ENCODE assay signal across 1 cellular context in genomic region chr19:21197589-21198295, GRCh38.
A peak's percentile ranks its signal among the peaks of the same experiment; 100 is the strongest.
TF ChIP-seq lines count a peak whose summit lies in the region.

No MANE protein-coding gene starts in this region.

TF ChIP-seq in K562, 482 proteins besides CTCF, POLR2A, EP300 and RAD21 (continued from another document and continues in another):
- TF ChIP-seq FOXM1 (IDR thresholded peaks at IDR 0.05; ENCODE audit: low read depth) (peak; percentile 78), FOXM1 (CRISPR knock-in tag; IDR thresholded peaks at IDR 0.05; ENCODE audit: low read depth) (no peak), DDX20 (tag; IDR thresholded peaks at IDR 0.05; ENCODE audit: low read depth) (no peak), ELK3 (CRISPR knock-in tag; IDR thresholded peaks at IDR 0.05) (no peak), DIDO1 (tag; IDR thresholded peaks at IDR 0.05; ENCODE audit: low read depth) (no peak), ZNF609 (CRISPR knock-in tag; IDR thresholded peaks at IDR 0.05; ENCODE audit: borderline replicate concordance) (no peak), CREB3L1 (IDR thresholded peaks at IDR 0.05; ENCODE audit: borderline replicate concordance, low read depth) (no peak), SNRNP70 (optimal IDR thresholded peaks at IDR 0.05; ENCODE audit: low read depth, low read length) (no peak), NRF1 (conservative IDR thresholded peaks at IDR 0.05 in 1 of 2, IDR thresholded peaks at IDR 0.05 in 1 of 2) (no peak), ZFP30 (CRISPR knock-in tag; IDR thresholded peaks at IDR 0.05; ENCODE audit: borderline replicate concordance) (no peak), RHOXF2B (CRISPR knock-in tag; conservative IDR thresholded peaks at IDR 0.05) (no peak), ETS2 (tag; IDR thresholded peaks at IDR 0.05; ENCODE audit: borderline replicate concordance, poor library complexity, severe bottlenecking) (no peak), CHD2 (IDR thresholded peaks at IDR 0.05; ENCODE audit: low read depth, low read length) (no peak), HDAC8 (tag; IDR thresholded peaks at IDR 0.05) (no peak), ZNF584 (CRISPR knock-in tag; IDR thresholded peaks at IDR 0.05; ENCODE audit: low read depth) (no peak), MAFK (IDR thresholded peaks at IDR 0.05; ENCODE audit: low read length) (no peak), NFE2 (IDR thresholded peaks at IDR 0.05; ENCODE audit: low read depth) (no peak), ZNF143 (CRISPR knock-in tag; IDR thresholded peaks at IDR 0.05) (no peak), TEAD1 (CRISPR knock-in tag; IDR thresholded peaks at IDR 0.05) (no peak), PHB2 (IDR thresholded peaks at IDR 0.05; ENCODE audit: low read depth) (0 out of 2 replicates have a peak, but pooled peaks have one; percentile 32), BCL6 (CRISPR knock-in tag; IDR thresholded peaks at IDR 0.05) (no peak), ZNF436 (CRISPR knock-in tag; IDR thresholded peaks at IDR 0.05) (no peak), ZNF133 (CRISPR knock-in tag; IDR thresholded peaks at IDR 0.05) (no peak)
- TF ChIP-seq, protein P1, sequence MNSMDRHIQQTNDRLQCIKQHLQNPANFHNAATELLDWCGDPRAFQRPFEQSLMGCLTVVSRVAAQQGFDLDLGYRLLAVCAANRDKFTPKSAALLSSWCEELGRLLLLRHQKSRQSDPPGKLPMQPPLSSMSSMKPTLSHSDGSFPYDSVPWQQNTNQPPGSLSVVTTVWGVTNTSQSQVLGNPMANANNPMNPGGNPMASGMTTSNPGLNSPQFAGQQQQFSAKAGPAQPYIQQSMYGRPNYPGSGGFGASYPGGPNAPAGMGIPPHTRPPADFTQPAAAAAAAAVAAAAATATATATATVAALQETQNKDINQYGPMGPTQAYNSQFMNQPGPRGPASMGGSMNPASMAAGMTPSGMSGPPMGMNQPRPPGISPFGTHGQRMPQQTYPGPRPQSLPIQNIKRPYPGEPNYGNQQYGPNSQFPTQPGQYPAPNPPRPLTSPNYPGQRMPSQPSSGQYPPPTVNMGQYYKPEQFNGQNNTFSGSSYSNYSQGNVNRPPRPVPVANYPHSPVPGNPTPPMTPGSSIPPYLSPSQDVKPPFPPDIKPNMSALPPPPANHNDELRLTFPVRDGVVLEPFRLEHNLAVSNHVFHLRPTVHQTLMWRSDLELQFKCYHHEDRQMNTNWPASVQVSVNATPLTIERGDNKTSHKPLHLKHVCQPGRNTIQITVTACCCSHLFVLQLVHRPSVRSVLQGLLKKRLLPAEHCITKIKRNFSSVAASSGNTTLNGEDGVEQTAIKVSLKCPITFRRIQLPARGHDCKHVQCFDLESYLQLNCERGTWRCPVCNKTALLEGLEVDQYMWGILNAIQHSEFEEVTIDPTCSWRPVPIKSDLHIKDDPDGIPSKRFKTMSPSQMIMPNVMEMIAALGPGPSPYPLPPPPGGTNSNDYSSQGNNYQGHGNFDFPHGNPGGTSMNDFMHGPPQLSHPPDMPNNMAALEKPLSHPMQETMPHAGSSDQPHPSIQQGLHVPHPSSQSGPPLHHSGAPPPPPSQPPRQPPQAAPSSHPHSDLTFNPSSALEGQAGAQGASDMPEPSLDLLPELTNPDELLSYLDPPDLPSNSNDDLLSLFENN (IDR thresholded peaks at IDR 0.05; ENCODE audit: low read depth in 2 of 2, low read length in 2 of 2), result peak in 1 of 2 experiments; percentile 41; a peak in 1 of 4 replicates
- TF ChIP-seq, protein P2, sequence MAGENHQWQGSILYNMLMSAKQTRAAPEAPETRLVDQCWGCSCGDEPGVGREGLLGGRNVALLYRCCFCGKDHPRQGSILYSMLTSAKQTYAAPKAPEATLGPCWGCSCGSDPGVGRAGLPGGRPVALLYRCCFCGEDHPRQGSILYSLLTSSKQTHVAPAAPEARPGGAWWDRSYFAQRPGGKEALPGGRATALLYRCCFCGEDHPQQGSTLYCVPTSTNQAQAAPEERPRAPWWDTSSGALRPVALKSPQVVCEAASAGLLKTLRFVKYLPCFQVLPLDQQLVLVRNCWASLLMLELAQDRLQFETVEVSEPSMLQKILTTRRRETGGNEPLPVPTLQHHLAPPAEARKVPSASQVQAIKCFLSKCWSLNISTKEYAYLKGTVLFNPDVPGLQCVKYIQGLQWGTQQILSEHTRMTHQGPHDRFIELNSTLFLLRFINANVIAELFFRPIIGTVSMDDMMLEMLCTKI (IDR thresholded peaks at IDR 0.05; ENCODE audit: partially characterized antibody), result no peak
- TF ChIP-seq, protein P3, sequence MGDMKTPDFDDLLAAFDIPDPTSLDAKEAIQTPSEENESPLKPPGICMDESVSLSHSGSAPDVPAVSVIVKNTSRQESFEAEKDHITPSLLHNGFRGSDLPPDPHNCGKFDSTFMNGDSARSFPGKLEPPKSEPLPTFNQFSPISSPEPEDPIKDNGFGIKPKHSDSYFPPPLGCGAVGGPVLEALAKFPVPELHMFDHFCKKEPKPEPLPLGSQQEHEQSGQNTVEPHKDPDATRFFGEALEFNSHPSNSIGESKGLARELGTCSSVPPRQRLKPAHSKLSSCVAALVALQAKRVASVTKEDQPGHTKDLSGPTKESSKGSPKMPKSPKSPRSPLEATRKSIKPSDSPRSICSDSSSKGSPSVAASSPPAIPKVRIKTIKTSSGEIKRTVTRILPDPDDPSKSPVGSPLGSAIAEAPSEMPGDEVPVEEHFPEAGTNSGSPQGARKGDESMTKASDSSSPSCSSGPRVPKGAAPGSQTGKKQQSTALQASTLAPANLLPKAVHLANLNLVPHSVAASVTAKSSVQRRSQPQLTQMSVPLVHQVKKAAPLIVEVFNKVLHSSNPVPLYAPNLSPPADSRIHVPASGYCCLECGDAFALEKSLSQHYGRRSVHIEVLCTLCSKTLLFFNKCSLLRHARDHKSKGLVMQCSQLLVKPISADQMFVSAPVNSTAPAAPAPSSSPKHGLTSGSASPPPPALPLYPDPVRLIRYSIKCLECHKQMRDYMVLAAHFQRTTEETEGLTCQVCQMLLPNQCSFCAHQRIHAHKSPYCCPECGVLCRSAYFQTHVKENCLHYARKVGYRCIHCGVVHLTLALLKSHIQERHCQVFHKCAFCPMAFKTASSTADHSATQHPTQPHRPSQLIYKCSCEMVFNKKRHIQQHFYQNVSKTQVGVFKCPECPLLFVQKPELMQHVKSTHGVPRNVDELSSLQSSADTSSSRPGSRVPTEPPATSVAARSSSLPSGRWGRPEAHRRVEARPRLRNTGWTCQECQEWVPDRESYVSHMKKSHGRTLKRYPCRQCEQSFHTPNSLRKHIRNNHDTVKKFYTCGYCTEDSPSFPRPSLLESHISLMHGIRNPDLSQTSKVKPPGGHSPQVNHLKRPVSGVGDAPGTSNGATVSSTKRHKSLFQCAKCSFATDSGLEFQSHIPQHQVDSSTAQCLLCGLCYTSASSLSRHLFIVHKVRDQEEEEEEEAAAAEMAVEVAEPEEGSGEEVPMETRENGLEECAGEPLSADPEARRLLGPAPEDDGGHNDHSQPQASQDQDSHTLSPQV (IDR thresholded peaks at IDR 0.05), result 0 out of 2 replicates have a peak, but pooled peaks have one; percentile 2
- TF ChIP-seq, protein P4, sequence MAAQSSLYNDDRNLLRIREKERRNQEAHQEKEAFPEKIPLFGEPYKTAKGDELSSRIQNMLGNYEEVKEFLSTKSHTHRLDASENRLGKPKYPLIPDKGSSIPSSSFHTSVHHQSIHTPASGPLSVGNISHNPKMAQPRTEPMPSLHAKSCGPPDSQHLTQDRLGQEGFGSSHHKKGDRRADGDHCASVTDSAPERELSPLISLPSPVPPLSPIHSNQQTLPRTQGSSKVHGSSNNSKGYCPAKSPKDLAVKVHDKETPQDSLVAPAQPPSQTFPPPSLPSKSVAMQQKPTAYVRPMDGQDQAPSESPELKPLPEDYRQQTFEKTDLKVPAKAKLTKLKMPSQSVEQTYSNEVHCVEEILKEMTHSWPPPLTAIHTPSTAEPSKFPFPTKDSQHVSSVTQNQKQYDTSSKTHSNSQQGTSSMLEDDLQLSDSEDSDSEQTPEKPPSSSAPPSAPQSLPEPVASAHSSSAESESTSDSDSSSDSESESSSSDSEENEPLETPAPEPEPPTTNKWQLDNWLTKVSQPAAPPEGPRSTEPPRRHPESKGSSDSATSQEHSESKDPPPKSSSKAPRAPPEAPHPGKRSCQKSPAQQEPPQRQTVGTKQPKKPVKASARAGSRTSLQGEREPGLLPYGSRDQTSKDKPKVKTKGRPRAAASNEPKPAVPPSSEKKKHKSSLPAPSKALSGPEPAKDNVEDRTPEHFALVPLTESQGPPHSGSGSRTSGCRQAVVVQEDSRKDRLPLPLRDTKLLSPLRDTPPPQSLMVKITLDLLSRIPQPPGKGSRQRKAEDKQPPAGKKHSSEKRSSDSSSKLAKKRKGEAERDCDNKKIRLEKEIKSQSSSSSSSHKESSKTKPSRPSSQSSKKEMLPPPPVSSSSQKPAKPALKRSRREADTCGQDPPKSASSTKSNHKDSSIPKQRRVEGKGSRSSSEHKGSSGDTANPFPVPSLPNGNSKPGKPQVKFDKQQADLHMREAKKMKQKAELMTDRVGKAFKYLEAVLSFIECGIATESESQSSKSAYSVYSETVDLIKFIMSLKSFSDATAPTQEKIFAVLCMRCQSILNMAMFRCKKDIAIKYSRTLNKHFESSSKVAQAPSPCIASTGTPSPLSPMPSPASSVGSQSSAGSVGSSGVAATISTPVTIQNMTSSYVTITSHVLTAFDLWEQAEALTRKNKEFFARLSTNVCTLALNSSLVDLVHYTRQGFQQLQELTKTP (IDR thresholded peaks at IDR 0.05; ENCODE audit: low read depth in 1 of 2, partially characterized antibody in 2 of 2), result no peak
- TF ChIP-seq, protein P5, sequence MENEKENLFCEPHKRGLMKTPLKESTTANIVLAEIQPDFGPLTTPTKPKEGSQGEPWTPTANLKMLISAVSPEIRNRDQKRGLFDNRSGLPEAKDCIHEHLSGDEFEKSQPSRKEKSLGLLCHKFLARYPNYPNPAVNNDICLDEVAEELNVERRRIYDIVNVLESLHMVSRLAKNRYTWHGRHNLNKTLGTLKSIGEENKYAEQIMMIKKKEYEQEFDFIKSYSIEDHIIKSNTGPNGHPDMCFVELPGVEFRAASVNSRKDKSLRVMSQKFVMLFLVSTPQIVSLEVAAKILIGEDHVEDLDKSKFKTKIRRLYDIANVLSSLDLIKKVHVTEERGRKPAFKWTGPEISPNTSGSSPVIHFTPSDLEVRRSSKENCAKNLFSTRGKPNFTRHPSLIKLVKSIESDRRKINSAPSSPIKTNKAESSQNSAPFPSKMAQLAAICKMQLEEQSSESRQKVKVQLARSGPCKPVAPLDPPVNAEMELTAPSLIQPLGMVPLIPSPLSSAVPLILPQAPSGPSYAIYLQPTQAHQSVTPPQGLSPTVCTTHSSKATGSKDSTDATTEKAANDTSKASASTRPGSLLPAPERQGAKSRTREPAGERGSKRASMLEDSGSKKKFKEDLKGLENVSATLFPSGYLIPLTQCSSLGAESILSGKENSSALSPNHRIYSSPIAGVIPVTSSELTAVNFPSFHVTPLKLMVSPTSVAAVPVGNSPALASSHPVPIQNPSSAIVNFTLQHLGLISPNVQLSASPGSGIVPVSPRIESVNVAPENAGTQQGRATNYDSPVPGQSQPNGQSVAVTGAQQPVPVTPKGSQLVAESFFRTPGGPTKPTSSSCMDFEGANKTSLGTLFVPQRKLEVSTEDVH (IDR thresholded peaks at IDR 0.05; ENCODE audit: low read depth, partially characterized antibody), result no peak
- TF ChIP-seq, protein P6, sequence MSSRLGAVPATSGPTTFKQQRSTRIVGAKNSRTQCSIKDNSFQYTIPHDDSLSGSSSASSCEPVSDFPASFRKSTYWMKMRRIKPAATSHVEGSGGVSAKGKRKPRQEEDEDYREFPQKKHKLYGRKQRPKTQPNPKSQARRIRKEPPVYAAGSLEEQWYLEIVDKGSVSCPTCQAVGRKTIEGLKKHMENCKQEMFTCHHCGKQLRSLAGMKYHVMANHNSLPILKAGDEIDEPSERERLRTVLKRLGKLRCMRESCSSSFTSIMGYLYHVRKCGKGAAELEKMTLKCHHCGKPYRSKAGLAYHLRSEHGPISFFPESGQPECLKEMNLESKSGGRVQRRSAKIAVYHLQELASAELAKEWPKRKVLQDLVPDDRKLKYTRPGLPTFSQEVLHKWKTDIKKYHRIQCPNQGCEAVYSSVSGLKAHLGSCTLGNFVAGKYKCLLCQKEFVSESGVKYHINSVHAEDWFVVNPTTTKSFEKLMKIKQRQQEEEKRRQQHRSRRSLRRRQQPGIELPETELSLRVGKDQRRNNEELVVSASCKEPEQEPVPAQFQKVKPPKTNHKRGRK (tag; IDR thresholded peaks at IDR 0.05), result no peak
